Comparison of ENCODE assay signal across 17 cellular contexts in the genomic region with DNA sequence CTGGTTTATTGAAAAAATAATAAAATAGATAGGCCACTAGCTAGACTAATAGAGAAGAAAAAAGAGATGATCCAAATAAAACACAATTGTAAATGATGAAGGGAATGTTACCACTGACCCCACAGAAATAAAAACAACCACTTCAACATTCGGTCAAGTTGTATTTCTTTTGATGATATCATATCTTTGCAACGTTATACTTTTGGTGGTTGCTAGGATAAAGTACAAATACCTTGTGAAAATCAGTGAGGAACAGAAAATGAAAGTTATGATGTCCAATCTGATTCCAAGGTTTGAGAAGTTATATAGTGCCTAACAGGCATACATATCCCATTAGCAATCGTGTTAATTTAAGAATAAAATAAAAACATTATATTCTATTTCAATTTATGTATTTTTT.
"Had no signal": no experiment of that assay in that cellular context is flagged by ENCODE, and none has a peak within 500 bp of the region (broad histone marks: within the 10 kb centered on the region; RNA-seq: fewer than 3 reads in every experiment).

No MANE protein-coding gene starts in this region.

- H3K4me3 Mint-ChIP-seq: activated CD8-positive, alpha-beta T cell treated with anti-CD3 and anti-CD28 coated beads for 36 hours; activated naive CD4-positive, alpha-beta T cell treated with anti-CD3 and anti-CD28 coated beads, Interleukin-2, amount 50 U/mL, for 24 hours; activated T-cell treated with anti-CD3 and anti-CD28 coated beads, Interleukin-2, amount 50 U/mL, for 4 hours; dendritic cell treated with granulocyte-macrophage colony-stimulating factor and Interleukin-4, amounts not matched to agents 40 ng/mL and 50 ng/mL, for 4 days; natural killer cell; stimulated activated naive CD8-positive, alpha-beta T cell treated with anti-CD3 and anti-CD28 coated beads, Interleukin-15, Interleukin-2, amounts not matched to agents 100 ng/mL and 50 ng/mL, for 24 hours; T-helper 1 cell treated with Interleukin-12 subunit alpha and Interleukin-12 subunit beta and Interleukin-4 antibody, amounts not matched to agents 30 μg/mL and 1 μg/mL, for 36 hours had no signal

- H3K27ac Mint-ChIP-seq: activated CD8-positive, alpha-beta T cell treated with anti-CD3 and anti-CD28 coated beads for 36 hours; dendritic cell treated with granulocyte-macrophage colony-stimulating factor and Interleukin-4, amounts not matched to agents 40 ng/mL and 50 ng/mL, for 4 days; natural killer cell; stimulated activated naive CD8-positive, alpha-beta T cell treated with anti-CD3 and anti-CD28 coated beads, Interleukin-15, Interleukin-2, amounts not matched to agents 100 ng/mL and 50 ng/mL, for 24 hours; T-helper 1 cell treated with Interleukin-12 subunit alpha and Interleukin-12 subunit beta and Interleukin-4 antibody, amounts not matched to agents 30 μg/mL and 1 μg/mL, for 36 hours had no signal

- DNase-seq: activated CD4-positive, alpha-beta T cell treated with anti-CD3 and anti-CD28 coated beads for 4 hours; activated CD8-positive, alpha-beta T cell treated with anti-CD3 and anti-CD28 coated beads for 36 hours; activated effector memory CD4-positive, alpha-beta T cell treated with Interleukin-2 at 50 U/mL for 16 hours; activated T-cell treated with anti-CD3 and anti-CD28 coated beads, Interleukin-2, amount 50 U/mL, for 4 hours; effector memory CD4-positive, alpha-beta T cell; gastrocnemius medialis; heart left ventricle; islet precursor cell; natural killer cell; stimulated activated CD4-positive, alpha-beta T cell treated with anti-CD3 and anti-CD28 coated beads, Interleukin-4, amount 100 ng/mL, for 4 hours; stimulated activated CD8-positive, alpha-beta memory T cell treated with anti-CD3 and anti-CD28 coated beads, Interleukin-4, amount 100 ng/mL, for 48 hours; trophoblast cell had no signal

- H3K9me3 Mint-ChIP-seq: natural killer cell had no signal

- ATAC-seq: activated CD8-positive, alpha-beta T cell treated with anti-CD3 and anti-CD28 coated beads for 36 hours; activated T-cell treated with anti-CD3 and anti-CD28 coated beads, Interleukin-2, amount 50 U/mL, for 4 hours; gastrocnemius medialis; heart left ventricle; left lobe of liver; natural killer cell had no signal

- H3K27me3 Mint-ChIP-seq: activated CD8-positive, alpha-beta T cell treated with anti-CD3 and anti-CD28 coated beads for 36 hours; activated naive CD4-positive, alpha-beta T cell treated with anti-CD3 and anti-CD28 coated beads, Interleukin-2, amount 50 U/mL, for 24 hours; dendritic cell treated with granulocyte-macrophage colony-stimulating factor and Interleukin-4, amounts not matched to agents 40 ng/mL and 50 ng/mL, for 4 days; stimulated activated naive CD8-positive, alpha-beta T cell treated with anti-CD3 and anti-CD28 coated beads, Interleukin-15, Interleukin-2, amounts not matched to agents 100 ng/mL and 50 ng/mL, for 24 hours had no signal

- H3K36me3 Mint-ChIP-seq: natural killer cell had no signal
